ENCODE assay signal across 16 cellular contexts in the genomic region with DNA sequence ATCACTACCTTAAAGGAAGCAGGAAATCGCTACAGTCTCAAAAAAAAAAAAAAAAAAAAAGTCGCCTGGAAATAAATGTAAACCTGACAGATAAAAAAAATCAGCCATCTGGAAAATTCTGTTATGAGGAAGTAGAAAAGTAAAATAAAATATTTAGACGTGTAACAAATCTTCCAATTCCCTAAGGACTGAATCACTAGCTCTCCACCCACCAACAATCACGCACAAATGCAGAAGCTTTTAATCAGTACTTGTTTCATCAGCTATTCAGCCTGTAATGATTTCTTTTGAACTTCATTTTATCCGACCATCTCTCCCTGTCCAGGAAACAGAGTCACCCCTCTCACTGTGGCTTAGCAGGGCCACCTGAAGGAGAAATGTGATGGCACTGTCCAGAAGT. TPM values are rescaled to one million over a fixed set of nuclear protein-coding genes. Genes with fewer than 3 reads are reported as not detected.
DNase-seq lines count a peak whose midpoint lies in the region; ATAC-seq and TF ChIP-seq lines count a peak whose summit lies in the region.
"Had no signal": no experiment of that assay in that cellular context is flagged by ENCODE, and none has a peak within 500 bp of the region (broad histone marks: within the 10 kb centered on the region; RNA-seq: fewer than 3 reads in every experiment).

No MANE protein-coding gene starts in this region.

- CTCF ChIA-PET in activated CD4-positive, alpha-beta T cell treated with anti-CD3 and anti-CD28 coated beads for 36 hours (lab: Charles Lee) = interaction anchor here (0.9 to 4.2 kb wide), 3 partner anchors 10 to 34 kb away, joined by 3 to 18 read pairs (median 3); no protein-coding TSS in a partner anchor

- no peak overlapping the region for H3K4me2 ChIP-seq in SU-DHL-6 (ENCODE audit: low read depth, low read length, poor library complexity, severe bottlenecking)

- no peaks in the 10 kb centered on the region for H3K36me3 Mint-ChIP-seq in activated CD4-positive, alpha-beta T cell treated with anti-CD3 and anti-CD28 coated beads for 36 hours (ENCODE audit: low read depth)
- peaks cover 12% of the 10 kb centered on the region for H3K36me3 Mint-ChIP-seq in activated CD4-positive, alpha-beta T cell treated with anti-CD3 and anti-CD28 coated beads, Interleukin-2, amount 10 ng/mL, durations not matched to agents 24 days and 14 days (ENCODE audit: low read depth)
- peaks cover 0 to 22% (median 5%) of the 10 kb centered on the region in 3 donors for H3K36me3 Mint-ChIP-seq in naive thymus-derived CD8-positive, alpha-beta T cell

- H3K9ac ChIP-seq in SU-DHL-6 (ENCODE audit: low read length) (no peak overlapping the region; the same call in 1 of the 2 replicates), stomach smooth muscle (ENCODE audit: low read length in 2 of 2) (no peak overlapping the region)

- H4K20me1 ChIP-seq in SU-DHL-6 (ENCODE audit: low read depth, low read length) = peaks cover 6% of the 10 kb centered on the region; the same call in 1 of the 2 replicates

- H3K4me3 Mint-ChIP-seq in activated CD4-positive, alpha-beta T cell treated with anti-CD3 and anti-CD28 coated beads for 36 hours = no peak overlapping the region
- no peak overlapping the region for H3K4me3 Mint-ChIP-seq in activated CD4-positive, alpha-beta T cell treated with anti-CD3 and anti-CD28 coated beads, Interleukin-2, amount 10 ng/mL, durations not matched to agents 24 days and 14 days
- H3K4me3 Mint-ChIP-seq in naive thymus-derived CD8-positive, alpha-beta T cell = peak overlapping the region in 1 of 10 donors; percentile 20
- H3K4me3 Mint-ChIP-seq: activated naive CD8-positive, alpha-beta T cell treated with anti-CD3 and anti-CD28 coated beads for 36 hours had no signal

- H2AFZ ChIP-seq in SU-DHL-6 (ENCODE audit: low read depth, low read length, severe bottlenecking) = no peak overlapping the region

- peak overlapping the region; percentile 58 for H3K27ac Mint-ChIP-seq in activated CD4-positive, alpha-beta T cell treated with anti-CD3 and anti-CD28 coated beads for 36 hours
- H3K27ac Mint-ChIP-seq in activated CD4-positive, alpha-beta T cell treated with anti-CD3 and anti-CD28 coated beads, Interleukin-2, amount 10 ng/mL, durations not matched to agents 24 days and 14 days = no peak overlapping the region
- peak overlapping the region in 5 of 10 donors; percentile 7 to 62 (median 48) for H3K27ac Mint-ChIP-seq in naive thymus-derived CD8-positive, alpha-beta T cell
- H3K27ac Mint-ChIP-seq: activated naive CD8-positive, alpha-beta T cell treated with anti-CD3 and anti-CD28 coated beads for 36 hours had no signal

- H3K4me1 Mint-ChIP-seq in activated CD4-positive, alpha-beta T cell treated with anti-CD3 and anti-CD28 coated beads for 36 hours = peaks cover 16% of the 10 kb centered on the region
- H3K4me1 Mint-ChIP-seq in activated CD4-positive, alpha-beta T cell treated with anti-CD3 and anti-CD28 coated beads, Interleukin-2, amount 10 ng/mL, durations not matched to agents 24 days and 14 days = peaks cover 10% of the 10 kb centered on the region
- H3K4me1 Mint-ChIP-seq in naive thymus-derived CD8-positive, alpha-beta T cell = peaks cover 13 to 36% (median 20%) of the 10 kb centered on the region in 4 donors

- ATAC-seq in activated CD4-positive, alpha-beta T cell treated with anti-CD3 and anti-CD28 coated beads for 36 hours = no peak
- ATAC-seq in naive thymus-derived CD8-positive, alpha-beta T cell = no peak
- ATAC-seq in HG03460 (IDR thresholded peaks at IDR 0.05; ENCODE audit: unreplicated experiment) = no peak
- ATAC-seq: heart left ventricle had no signal

- H3K27me3 ChIP-seq in SU-DHL-6 (ENCODE audit: low read length) (no peaks in the 10 kb centered on the region), stomach smooth muscle (ENCODE audit: control insufficient read depth in 1 of 2, insufficient read depth in 2 of 2, low read length in 2 of 2) (no peaks in the 10 kb centered on the region)
- H3K27me3 ChIP-seq: heart left ventricle, testis had no signal

- H3K4me3 ChIP-seq in SU-DHL-6 (ENCODE audit: insufficient read depth, low read length, poor library complexity, severe bottlenecking) = no peak overlapping the region
- no peak overlapping the region for H3K4me3 ChIP-seq in fibroblast of the aortic adventitia (ENCODE audit: low read depth, low read length)
- no peak overlapping the region for H3K4me3 ChIP-seq in stomach smooth muscle (ENCODE audit: low read length in 2 of 2)
- H3K4me3 ChIP-seq: heart left ventricle, prostate gland, testis had no signal

- H3F3A ChIP-seq in SU-DHL-6 (ENCODE audit: insufficient read depth) = no peaks in the 10 kb centered on the region

- peaks cover 47% of the 10 kb centered on the region for H3K79me2 ChIP-seq in SU-DHL-6 (ENCODE audit: insufficient read depth, low read length)

- intact Hi-C loops in activated CD4-positive, alpha-beta T cell treated with anti-CD3 and anti-CD28 coated beads for 36 hours (cut with DNase I, micrococcal nuclease) = no loop called here
- intact Hi-C loops in activated CD4-positive, alpha-beta T cell treated with anti-CD3 and anti-CD28 coated beads, Interleukin-2, amount 10 ng/mL, durations not matched to agents 24 days and 14 days (cut with micrococcal nuclease) = no loop called here

- DNase-seq in activated CD4-positive, alpha-beta T cell treated with anti-CD3 and anti-CD28 coated beads for 36 hours = no peak
- no peak for DNase-seq in activated CD4-positive, alpha-beta T cell treated with anti-CD3 and anti-CD28 coated beads, Interleukin-2, amount 10 ng/mL, durations not matched to agents 24 days and 14 days
- DNase-seq in fibroblast of the aortic adventitia (ENCODE audit: low read depth) = peak; percentile 90
- no peak for DNase-seq in activated naive CD4-positive, alpha-beta T cell treated with Interleukin-2 at 50 U/mL for 16 hours
- no peak for DNase-seq in naive thymus-derived CD8-positive, alpha-beta T cell
- DNase-seq: activated CD4-positive, alpha-beta T cell treated with anti-CD3 and anti-CD28 coated beads for 4 hours; activated naive CD8-positive, alpha-beta T cell treated with anti-CD3 and anti-CD28 coated beads for 36 hours; H7; heart left ventricle; T-helper 2 cell; testis had no signal

- H3K27me3 Mint-ChIP-seq in activated CD4-positive, alpha-beta T cell treated with anti-CD3 and anti-CD28 coated beads for 36 hours = no peaks in the 10 kb centered on the region
- no peaks in the 10 kb centered on the region for H3K27me3 Mint-ChIP-seq in activated CD4-positive, alpha-beta T cell treated with anti-CD3 and anti-CD28 coated beads, Interleukin-2, amount 10 ng/mL, durations not matched to agents 24 days and 14 days
- H3K27me3 Mint-ChIP-seq in naive thymus-derived CD8-positive, alpha-beta T cell = no peaks in the 10 kb centered on the region
- H3K27me3 Mint-ChIP-seq: activated naive CD8-positive, alpha-beta T cell treated with anti-CD3 and anti-CD28 coated beads for 36 hours had no signal

- H3K36me3 ChIP-seq in SU-DHL-6 (ENCODE audit: low read length) (no peaks in the 10 kb centered on the region), stomach smooth muscle (ENCODE audit: control insufficient read depth in 2 of 2, insufficient read depth in 2 of 2, low read length in 2 of 2) (no peaks in the 10 kb centered on the region)
- H3K36me3 ChIP-seq: prostate gland had no signal

- peak overlapping the region; percentile 38; the same call in 1 of the 2 replicates for H3K27ac ChIP-seq in SU-DHL-6 (ENCODE audit: low read depth, low read length)
- H3K27ac ChIP-seq in stomach smooth muscle (ENCODE audit: low read length) = peak overlapping the region; percentile 31
- H3K27ac ChIP-seq: 22Rv1, heart left ventricle, prostate gland, testis had no signal

- POLR2A ChIA-PET in activated CD4-positive, alpha-beta T cell treated with anti-CD3 and anti-CD28 coated beads for 36 hours (lab: Charles Lee) = no interaction called here
- POLR2A ChIA-PET in naive thymus-derived CD8-positive, alpha-beta T cell (lab: Charles Lee) = interaction anchor here (0.7 kb wide), 2 partner anchors 16 to 78 kb away, joined by 5 read pairs; no protein-coding TSS in a partner anchor

- no peaks in the 10 kb centered on the region for H3K9me2 ChIP-seq in SU-DHL-6 (replicated peaks; ENCODE audit: insufficient read depth, low read length)

- no peaks in the 10 kb centered on the region for H3K9me3 Mint-ChIP-seq in activated CD4-positive, alpha-beta T cell treated with anti-CD3 and anti-CD28 coated beads for 36 hours (ENCODE audit: low read depth)
- H3K9me3 Mint-ChIP-seq in activated CD4-positive, alpha-beta T cell treated with anti-CD3 and anti-CD28 coated beads, Interleukin-2, amount 10 ng/mL, durations not matched to agents 24 days and 14 days = no peaks in the 10 kb centered on the region
- no peaks in the 10 kb centered on the region for H3K9me3 Mint-ChIP-seq in naive thymus-derived CD8-positive, alpha-beta T cell
- H3K9me3 Mint-ChIP-seq: activated naive CD8-positive, alpha-beta T cell treated with anti-CD3 and anti-CD28 coated beads for 36 hours had no signal

- no peak for TF ChIP-seq CTCF in SU-DHL-6 (IDR thresholded peaks at IDR 0.05; ENCODE audit: insufficient read depth, low read length, poor library complexity, severe bottlenecking)
- TF ChIP-seq CTCF in fibroblast of the aortic adventitia (IDR thresholded peaks at IDR 0.05; ENCODE audit: insufficient read depth, low read length) = no peak

- H3K9me3 ChIP-seq in SU-DHL-6 (ENCODE audit: insufficient read depth, low read length) (no peaks in the 10 kb centered on the region), stomach smooth muscle (ENCODE audit: control insufficient read depth in 2 of 2, low read length in 2 of 2) (no peaks in the 10 kb centered on the region)
- H3K9me3 ChIP-seq: heart left ventricle, prostate gland, testis had no signal

- H3K4me1 ChIP-seq in stomach smooth muscle (ENCODE audit: control insufficient read depth, insufficient read depth, low read length) = peaks cover 13% of the 10 kb centered on the region

RNA-seq across cellular contexts. Expression of gene SLC23A2, which starts 59.0 kb away (rescaled TPM):
- 10 to 100 TPM; 16.7 to 17.6 TPM for total RNA-seq in activated CD4-positive, alpha-beta T cell treated with anti-CD3 and anti-CD28 coated beads for 36 hours
- 26.9 and 27.6 TPM in 2 replicates for total RNA-seq in activated CD4-positive, alpha-beta T cell treated with anti-CD3 and anti-CD28 coated beads, Interleukin-2, amount 10 ng/mL, durations not matched to agents 24 days and 14 days
- 8.9 and 24.6 TPM in 2 replicates for total RNA-seq in fibroblast of the aortic adventitia (ENCODE audit: low replicate concordance)
- 10 to 100 TPM; 19.8 to 24.3 TPM for total RNA-seq in naive thymus-derived CD8-positive, alpha-beta T cell
- polyA plus RNA-seq in naive thymus-derived CD8-positive, alpha-beta T cell = 1 to 10 TPM; 5.6 to 8.1 (median 5.9) TPM
